Comparison of ENCODE assay signal across 9 cellular contexts in genomic region chr1:91684599-91685196, GRCh38.
DNase-seq lines count a peak whose midpoint lies in the region; ATAC-seq, FAIRE-seq and TF ChIP-seq lines count a peak whose summit lies in the region.
"Had no signal": no experiment of that assay in that cellular context is flagged by ENCODE, and none has a peak within 500 bp of the region (broad histone marks: within the 10 kb centered on the region; RNA-seq: fewer than 3 reads in every experiment).

No MANE protein-coding gene starts in this region.

- peak overlapping the region; percentile 19; the same call in 1 of the 2 replicates for H3K4ac ChIP-seq in IMR-90 (ENCODE audit: low read depth, low read length)

- peak overlapping the region in 2 of 3 experiments; percentile 34 to 61 for H3K4me3 Mint-ChIP-seq in nephron

- no peak overlapping the region for H2BK15ac ChIP-seq in IMR-90 (ENCODE audit: low read depth, low read length)

- H2AFZ ChIP-seq in IMR-90 (replicated peaks; ENCODE audit: low read length, poor library complexity): peak overlapping the region; percentile 37

- H3K9me3 Mint-ChIP-seq in nephron: no peaks in the 10 kb centered on the region

- H2AK9ac ChIP-seq in IMR-90 (replicated peaks; ENCODE audit: low read depth, low read length, poor library complexity): no peak overlapping the region

- H3K23ac ChIP-seq in IMR-90 (ENCODE audit: low read depth, low read length): peak overlapping the region; percentile 31; the same call in 1 of the 2 replicates

- H3K9ac ChIP-seq in IMR-90 (ENCODE audit: low read depth, low read length) (no peak overlapping the region), colonic mucosa (ENCODE audit: low read depth in 2 of 2, low read length in 2 of 2) (no peak overlapping the region)

- DNase-seq in GM03348 (ENCODE audit: low spot score): peak; percentile 57
- peak; percentile 50 for DNase-seq in IMR-90
- DNase-seq in colonic mucosa: no peak
- no peak for DNase-seq in putamen (ENCODE audit: low spot score)
- DNase-seq in SHP77 (lab: John Stamatoyannopoulos, UW): no peak
- DNase-seq in NCI-H524 treated with DMSO at 0.1 percent for 48 hours (lab: John Stamatoyannopoulos, UW): no peak
- DNase-seq in urothelium cell line (ENCODE audit: low spot score): no peak
- DNase-seq: dorsolateral prefrontal cortex had no signal

- H3K4me3 ChIP-seq in IMR-90 (ENCODE audit: insufficient read depth, low read depth, low read length) (no peak overlapping the region), colonic mucosa (no peak overlapping the region)
- H3K4me3 ChIP-seq: dorsolateral prefrontal cortex had no signal

- no peak for TF ChIP-seq POLR2A in IMR-90 (IDR thresholded peaks at IDR 0.05; ENCODE audit: low read depth, low read length)

- peaks cover 75% of the 10 kb centered on the region for H3K4me1 Mint-ChIP-seq in nephron

- H3K27ac Mint-ChIP-seq in nephron: peak overlapping the region; percentile 95 to 99 (median 98)

- in situ Hi-C loops in IMR-90 (cut with MboI; ENCODE audit: low sequenced_read_pairs): no loop called here

- H4K20me1 ChIP-seq in IMR-90 (ENCODE audit: insufficient read depth, low read length): no peaks in the 10 kb centered on the region

- peak overlapping the region in 1 of 2 experiments; percentile 10; a peak in 1 of 4 replicates for H4K8ac ChIP-seq in IMR-90 (ENCODE audit: low read depth in 2 of 2, low read length in 2 of 2)

- peaks cover 9% of the 10 kb centered on the region; the same call in 1 of the 2 replicates for H3K4me1 ChIP-seq in IMR-90 (ENCODE audit: control insufficient read depth, insufficient read depth, low read length)
- H3K4me1 ChIP-seq in colonic mucosa: peaks cover 6% of the 10 kb centered on the region

- no peak overlapping the region for H2AK5ac ChIP-seq in IMR-90 (ENCODE audit: low read depth, low read length)

- FAIRE-seq in urothelium cell line (lab: Jason Lieb, UNC): no peak

- H3K9me1 ChIP-seq in IMR-90 (ENCODE audit: insufficient read depth, low read length): no peaks in the 10 kb centered on the region

- H4K5ac ChIP-seq in IMR-90 (ENCODE audit: low read depth, low read length): no peak overlapping the region; the same call in 1 of the 2 replicates

- peak overlapping the region; percentile 16; the same call in 1 of the 2 replicates for H3K18ac ChIP-seq in IMR-90 (ENCODE audit: low read depth, low read length)

- no peak overlapping the region; the same call in 1 of the 2 replicates for H3K4me2 ChIP-seq in IMR-90 (ENCODE audit: low read depth, low read length)

- no TSS peak for BruUV-seq in IMR-90 (replicated peaks; lab: Mats Ljungman, UMichigan)

- intact Hi-C loops in IMR-90 (cut with micrococcal nuclease): no loop called here
- intact Hi-C loops in colonic mucosa (cut with DNase I): no loop called here

- H3K14ac ChIP-seq in IMR-90 (replicated peaks; ENCODE audit: low read depth, low read length): peak overlapping the region; percentile 19; the same call in 1 of the 2 replicates

- H2BK5ac ChIP-seq in IMR-90 (ENCODE audit: low read depth, low read length, poor library complexity, severe bottlenecking): no peak overlapping the region

- peak; percentile 80 for ATAC-seq in IMR-90 (ENCODE audit: low read depth)

- no peak overlapping the region for H3K56ac ChIP-seq in IMR-90 (ENCODE audit: extremely low read depth, insufficient read depth, low read length)

- H3K27me3 ChIP-seq in IMR-90 (ENCODE audit: control insufficient read depth, insufficient read depth, low read length) (no peaks in the 10 kb centered on the region), colonic mucosa (no peaks in the 10 kb centered on the region)

- H2BK20ac ChIP-seq in IMR-90 (ENCODE audit: low read depth, low read length): no peak overlapping the region

- H3K9me3 ChIP-seq in IMR-90 (ENCODE audit: control insufficient read depth, insufficient read depth, low read length): no peaks in the 10 kb centered on the region
- no peaks in the 10 kb centered on the region for H3K9me3 ChIP-seq in colonic mucosa

- CTCF ChIA-PET in IMR-90 (lab: Yijun Ruan, JAX): interaction anchor here (0.5 kb wide), 1 partner anchor 157 kb away, joined by 4 read pairs; no protein-coding TSS in a partner anchor

- H3K36me3 Mint-ChIP-seq in nephron (ENCODE audit: low read depth): peaks cover 35% of the 10 kb centered on the region

- H3K27ac ChIP-seq in IMR-90 (ENCODE audit: insufficient read depth, low read length): peak overlapping the region; percentile 26; the same call in 1 of the 2 replicates
- H3K27ac ChIP-seq in colonic mucosa: peak overlapping the region; percentile 35
- H3K27ac ChIP-seq: dorsolateral prefrontal cortex had no signal

- 14% methylated on average over 2 of the region's 6 CpGs; no CpG with 5 or more reads in 1 of the 2 experiments for WGBS in IMR-90 (ENCODE audit: extremely low coverage in 2 of 2, insufficient read length in 1 of 2), 2 experiments

- H3K79me1 ChIP-seq in IMR-90 (ENCODE audit: low read depth in 1 of 2, low read length in 2 of 2): no peaks in the 10 kb centered on the region

- H3K27me3 Mint-ChIP-seq in nephron (ENCODE audit: low read depth): no peaks in the 10 kb centered on the region

- peak overlapping the region; percentile 18; the same call in 1 of the 2 replicates for H2BK120ac ChIP-seq in IMR-90 (ENCODE audit: low read depth, low read length)

- no peak overlapping the region for H4K91ac ChIP-seq in IMR-90 (ENCODE audit: insufficient read depth, low read depth, low read length)

- no peak for TF ChIP-seq CTCF in IMR-90 (conservative IDR thresholded peaks at IDR 0.05; ENCODE audit: low read depth, low read length)
- no peak for TF ChIP-seq CTCF in colonic mucosa (IDR thresholded peaks at IDR 0.05)
- TF ChIP-seq CTCF in nephron (IDR thresholded peaks at IDR 0.05; ENCODE audit: unreplicated experiment in 3 of 3): no peak

- dilution Hi-C loops in IMR-90 (cut with HindIII; ENCODE audit: low sequenced_read_pairs, unreplicated experiment): no loop called here

- H3K36me3 ChIP-seq in IMR-90 (ENCODE audit: control insufficient read depth, insufficient read depth, low read length) (peaks cover 8% of the 10 kb centered on the region), colonic mucosa (no peaks in the 10 kb centered on the region)

- POLR2A ChIA-PET in IMR-90 (lab: Charles Lee; ENCODE audit: unreplicated experiment): no interaction called here

- TF ChIP-seq RAD21 in IMR-90 (IDR thresholded peaks at IDR 0.05; ENCODE audit: low read length): no peak

TF ChIP-seq in IMR-90, 13 proteins besides CTCF, POLR2A, EP300 and RAD21:
- TF ChIP-seq ELK1 (IDR thresholded peaks at IDR 0.05; ENCODE audit: borderline replicate concordance, low read depth, low read length): no peak
- TF ChIP-seq RCOR1 (IDR thresholded peaks at IDR 0.05; ENCODE audit: insufficient replicate concordance, low read length): no peak
- TF ChIP-seq CHD1 (IDR thresholded peaks at IDR 0.05; ENCODE audit: low read depth, low read length): no peak
- TF ChIP-seq MXI1 (IDR thresholded peaks at IDR 0.05; ENCODE audit: borderline replicate concordance, low read depth, low read length): no peak
- no peak for TF ChIP-seq MAFK (IDR thresholded peaks at IDR 0.05; ENCODE audit: low read depth, low read length)
- TF ChIP-seq BHLHE40 (IDR thresholded peaks at IDR 0.05; ENCODE audit: low read depth, low read length): no peak
- TF ChIP-seq NFE2L2 (IDR thresholded peaks at IDR 0.05; ENCODE audit: low read depth, low read length): no peak
- no peak for TF ChIP-seq CEBPB (IDR thresholded peaks at IDR 0.05; ENCODE audit: low read depth, low read length)
- TF ChIP-seq RFX5 (IDR thresholded peaks at IDR 0.05; ENCODE audit: low read depth, low read length): no peak
- TF ChIP-seq FOS (IDR thresholded peaks at IDR 0.05; ENCODE audit: low read depth, low read length): no peak
- TF ChIP-seq USF2 (IDR thresholded peaks at IDR 0.05; ENCODE audit: low read depth, low read length): no peak
- TF ChIP-seq MAZ (IDR thresholded peaks at IDR 0.05; ENCODE audit: borderline replicate concordance, low read depth, low read length): no peak
- no peak for TF ChIP-seq SMC3 (IDR thresholded peaks at IDR 0.05; ENCODE audit: low read depth, low read length)

Comparison
In these comparisons a context has a peak if more than half of its experiments do, and no peak if none do; other contexts are left out.
1. DNase-seq: peak in GM03348 (single experiment) and IMR-90 (single experiment); none in colonic mucosa (single experiment), putamen (single experiment), SHP77 (0 of 2), NCI-H524 treated with DMSO at 0.1 percent for 48 hours (single experiment) and urothelium cell line (single experiment).